23 cellular contexts compared by ENCODE assay signal in the genomic region with DNA sequence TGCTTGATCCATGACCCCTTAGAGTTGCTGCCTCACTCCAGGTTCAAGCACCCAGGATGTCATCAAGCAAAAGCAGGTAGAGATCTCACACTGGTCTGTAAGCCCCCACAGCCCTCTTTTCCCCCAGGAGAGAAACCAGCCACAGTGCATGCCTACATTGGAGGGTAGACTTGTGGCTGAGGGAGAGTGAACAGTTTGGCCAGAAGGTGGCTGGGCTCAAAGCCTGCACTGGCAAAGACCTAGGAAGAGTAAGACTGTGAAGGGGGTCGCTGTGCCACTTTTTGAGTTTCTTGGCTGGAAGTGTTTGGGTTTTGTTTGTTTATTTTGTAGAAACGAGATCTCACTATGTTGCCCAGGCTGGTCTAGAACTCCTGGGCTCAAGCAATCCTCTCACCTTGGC. TPM values are rescaled to one million over a fixed set of nuclear protein-coding genes. Genes with fewer than 3 reads are reported as not detected.
DNase-seq lines count a peak whose midpoint lies in the region; ATAC-seq, FAIRE-seq and TF ChIP-seq lines count a peak whose summit lies in the region.
"Had no signal": no experiment of that assay in that cellular context is flagged by ENCODE, and none has a peak within 500 bp of the region (broad histone marks: within the 10 kb centered on the region; RNA-seq: fewer than 3 reads in every experiment).

No MANE protein-coding gene starts in this region.

- H3K36me3 ChIP-seq in Karpas-422 (ENCODE audit: insufficient read depth, low read length) (no peaks in the 10 kb centered on the region), OCI-LY3 (replicated peaks; ENCODE audit: low read depth, low read length) (no peaks in the 10 kb centered on the region), mesenchymal stem cell (ENCODE audit: control insufficient read depth in 1 of 2, insufficient read depth in 2 of 2, low read depth in 1 of 2, low read length in 2 of 2) (no peaks in the 10 kb centered on the region)
- H3K36me3 ChIP-seq: BE2C had no signal

- no peaks in the 10 kb centered on the region for H3K9me3 Mint-ChIP-seq in stimulated activated naive B cell treated with anti-CD40 and anti-IgM and Interleukin-4, amounts not matched to agents 10 μg/mL and 1 μg/mL and 100 μg/mL, for 72 hours
- H3K9me3 Mint-ChIP-seq: CD4-positive, CD25-positive, alpha-beta regulatory T cell; CD8-positive, alpha-beta memory T cell had no signal

- 86% methylated on average over 2 of the region's 2 CpGs for WGBS in mesenchymal stem cell

- H3K4me1 Mint-ChIP-seq in stimulated activated naive B cell treated with anti-CD40 and anti-IgM and Interleukin-4, amounts not matched to agents 10 μg/mL and 1 μg/mL and 100 μg/mL, for 72 hours = no peaks in the 10 kb centered on the region

- H4K8ac ChIP-seq in mesenchymal stem cell (ENCODE audit: low read length) = no peak overlapping the region

- no peak overlapping the region for H3K4me3 ChIP-seq in Karpas-422 (ENCODE audit: low read length)
- no peak overlapping the region for H3K4me3 ChIP-seq in OCI-LY3 (ENCODE audit: low read length)
- no peak overlapping the region for H3K4me3 ChIP-seq in mesenchymal stem cell (ENCODE audit: insufficient read depth in 1 of 2, low read depth in 1 of 2, low read length in 2 of 2)
- H3K4me3 ChIP-seq: K562 had no signal

- peak overlapping the region; percentile 16 for H3K27ac Mint-ChIP-seq in stimulated activated naive B cell treated with anti-CD40 and anti-IgM and Interleukin-4, amounts not matched to agents 10 μg/mL and 1 μg/mL and 100 μg/mL, for 72 hours
- H3K27ac Mint-ChIP-seq: CD8-positive, alpha-beta memory T cell had no signal

- H2AFZ ChIP-seq in Karpas-422 (ENCODE audit: low read length) (no peak overlapping the region), OCI-LY3 (ENCODE audit: low read depth, low read length) (no peak overlapping the region), mesenchymal stem cell (ENCODE audit: low read depth, low read length) (no peak overlapping the region)

- H3K27ac ChIP-seq in Karpas-422 (ENCODE audit: low read length) (no peak overlapping the region), OCI-LY3 (ENCODE audit: low read length) (no peak overlapping the region), mesenchymal stem cell (ENCODE audit: low read length, poor library complexity, severe bottlenecking) (no peak overlapping the region)
- H3K27ac ChIP-seq: HL-60 had no signal

- H4K20me1 ChIP-seq in Karpas-422 (ENCODE audit: insufficient read depth, low read depth, low read length) (no peaks in the 10 kb centered on the region), OCI-LY3 (ENCODE audit: insufficient read depth, low read length) (no peaks in the 10 kb centered on the region)

- no peak overlapping the region for H3K23ac ChIP-seq in mesenchymal stem cell (ENCODE audit: low read length in 2 of 2)

- peak overlapping the region; percentile 14 for H4K91ac ChIP-seq in mesenchymal stem cell (ENCODE audit: low read length)

- no peak overlapping the region for H2BK15ac ChIP-seq in mesenchymal stem cell (ENCODE audit: low read depth, poor library complexity, severe bottlenecking)

- TF ChIP-seq CTCF in OCI-LY3 (IDR thresholded peaks at IDR 0.05; ENCODE audit: low read depth, low read length) (peak; percentile 17; the same call in 1 of the 2 replicates), D721Med (IDR thresholded peaks at IDR 0.05; ENCODE audit: insufficient read depth, missing control alignments) (no peak)

- H2BK5ac ChIP-seq in mesenchymal stem cell (ENCODE audit: low read depth, low read length, poor library complexity, severe bottlenecking) = no peak overlapping the region

- no peaks in the 10 kb centered on the region for H3K27me3 ChIP-seq in Karpas-422 (ENCODE audit: low read length)
- no peaks in the 10 kb centered on the region for H3K27me3 ChIP-seq in OCI-LY3 (ENCODE audit: low read depth, low read length)
- no peaks in the 10 kb centered on the region for H3K27me3 ChIP-seq in mesenchymal stem cell (ENCODE audit: control insufficient read depth in 1 of 2, insufficient read depth in 1 of 2, low read length in 2 of 2)

- H3K4me1 ChIP-seq in Karpas-422 (ENCODE audit: low read length) (no peaks in the 10 kb centered on the region), OCI-LY3 (ENCODE audit: low read length) (peaks cover 47% of the 10 kb centered on the region), mesenchymal stem cell (ENCODE audit: control insufficient read depth, insufficient read depth, low read depth, low read length) (peaks cover 3% of the 10 kb centered on the region)
- H3K4me1 ChIP-seq: BE2C had no signal

- FAIRE-seq in D721Med (lab: Jason Lieb, UNC) = no peak
- FAIRE-seq: A204.1, G401.6, GM12892, GM18507, K562 had no signal

- H3K4me2 ChIP-seq in Karpas-422 (ENCODE audit: low read depth, low read length, poor library complexity, severe bottlenecking) (no peak overlapping the region), OCI-LY3 (ENCODE audit: low read length) (no peak overlapping the region), mesenchymal stem cell (ENCODE audit: low read length, poor library complexity, severe bottlenecking) (no peak overlapping the region)

- no peak for ATAC-seq in stimulated activated naive B cell treated with anti-CD40 and anti-IgM and Interleukin-4, amounts not matched to agents 10 μg/mL and 1 μg/mL and 100 μg/mL, for 72 hours (replicated peaks)
- no peak for ATAC-seq in GM21515 (IDR thresholded peaks at IDR 0.05; ENCODE audit: unreplicated experiment)
- ATAC-seq: HCT116, K562 had no signal

- H3K9me2 ChIP-seq in Karpas-422 (replicated peaks; ENCODE audit: insufficient read depth, low read length) = no peaks in the 10 kb centered on the region

- peak overlapping the region; percentile 82 to 96 for H2BK12ac ChIP-seq in mesenchymal stem cell (ENCODE audit: low read length in 2 of 2)

- peaks cover 46 to 53% of the 10 kb centered on the region in 2 donors for H3K27me3 Mint-ChIP-seq in stimulated activated naive B cell treated with anti-CD40 and anti-IgM and Interleukin-4, amounts not matched to agents 10 μg/mL and 1 μg/mL and 100 μg/mL, for 72 hours
- H3K27me3 Mint-ChIP-seq: CD4-positive, CD25-positive, alpha-beta regulatory T cell had no signal

- DNase-seq in Karpas-422 (peak; percentile 29), mesenchymal stem cell (no peak), NCI-H345 treated with DMSO at 0.1 percent for 48 hours (lab: John Stamatoyannopoulos, UW; ENCODE audit: unreplicated experiment) (no peak), D721Med (ENCODE audit: insufficient read length, low spot score) (no peak)
- no peak for DNase-seq in stimulated activated naive B cell treated with anti-CD40 and anti-IgM and Interleukin-4, amounts not matched to agents 10 μg/mL and 1 μg/mL and 100 μg/mL, for 72 hours
- DNase-seq: ACHN; BE2C; C1 segment of cervical spinal cord; CD4-positive, CD25-positive, alpha-beta regulatory T cell; CD8-positive, alpha-beta memory T cell; COR-L47; GOT3; H7 had no signal

- peak overlapping the region; percentile 57 for H2BK120ac ChIP-seq in mesenchymal stem cell (ENCODE audit: low read depth, low read length)

- H3K9me3 ChIP-seq in Karpas-422 (ENCODE audit: low read length) (no peaks in the 10 kb centered on the region), OCI-LY3 (ENCODE audit: insufficient read depth, low read length) (no peaks in the 10 kb centered on the region), mesenchymal stem cell (ENCODE audit: control insufficient read depth, low read length) (no peaks in the 10 kb centered on the region)
- H3K9me3 ChIP-seq: BE2C had no signal

- peaks cover 0 to 1% of the 10 kb centered on the region in 2 donors for H3K36me3 Mint-ChIP-seq in stimulated activated naive B cell treated with anti-CD40 and anti-IgM and Interleukin-4, amounts not matched to agents 10 μg/mL and 1 μg/mL and 100 μg/mL, for 72 hours
- H3K36me3 Mint-ChIP-seq: CD4-positive, CD25-positive, alpha-beta regulatory T cell; CD8-positive, alpha-beta memory T cell had no signal

- H3K79me1 ChIP-seq in mesenchymal stem cell (replicated peaks; ENCODE audit: low read length, poor library complexity, severe bottlenecking) = no peaks in the 10 kb centered on the region

- H3K4me3 Mint-ChIP-seq in stimulated activated naive B cell treated with anti-CD40 and anti-IgM and Interleukin-4, amounts not matched to agents 10 μg/mL and 1 μg/mL and 100 μg/mL, for 72 hours = no peak overlapping the region
- H3K4me3 Mint-ChIP-seq: CD4-positive, CD25-positive, alpha-beta regulatory T cell; CD8-positive, alpha-beta memory T cell had no signal

- H2AK5ac ChIP-seq in mesenchymal stem cell (ENCODE audit: low read length, severe bottlenecking) = no peak overlapping the region

- H3K14ac ChIP-seq in mesenchymal stem cell (ENCODE audit: low read length in 2 of 2) = peak overlapping the region in 1 of 2 experiments; percentile 51

- H3K79me2 ChIP-seq in Karpas-422 (ENCODE audit: low read length) (no peaks in the 10 kb centered on the region), OCI-LY3 (ENCODE audit: low read length) (no peaks in the 10 kb centered on the region)

- peak overlapping the region; percentile 37 to 52 for H3K18ac ChIP-seq in mesenchymal stem cell (ENCODE audit: low read depth in 1 of 2, low read length in 2 of 2)

- H3K4ac ChIP-seq in mesenchymal stem cell (ENCODE audit: low read depth in 1 of 2, low read length in 2 of 2) = peak overlapping the region in 1 of 2 experiments; percentile 47

- H3K9ac ChIP-seq in Karpas-422 (ENCODE audit: low read length) = no peak overlapping the region
- no peak overlapping the region for H3K9ac ChIP-seq in OCI-LY3 (ENCODE audit: low read length)
- H3K9ac ChIP-seq in mesenchymal stem cell (ENCODE audit: low read length) = no peak overlapping the region

RNA-seq across cellular contexts. Expression of gene HOXB1, which starts 28.5 kb away (rescaled TPM):
- not detected in 2 replicates for total RNA-seq in Karpas-422 (2014; rRNA removed; shearing (Covaris generic); ENCODE audit: low replicate concordance)
- polyA plus RNA-seq in mesenchymal stem cell (2013, experiment 1 of 2) = not detected
- not detected for polyA plus RNA-seq in mesenchymal stem cell (2013, experiment 2 of 2)
- total RNA-seq: CD4-positive, CD25-positive, alpha-beta regulatory T cell; CD8-positive, alpha-beta memory T cell; HT1080; K562 had no signal
- polyA plus RNA-seq: CD4-positive, CD25-positive, alpha-beta regulatory T cell; CD8-positive, alpha-beta memory T cell had no signal

RNA-seq across cellular contexts. Expression of gene HOXB2, which starts 42.6 kb away (rescaled TPM):
- total RNA-seq in Karpas-422 (2014; rRNA removed; shearing (Covaris generic); ENCODE audit: low replicate concordance) = not detected in 2 replicates
- polyA plus RNA-seq in mesenchymal stem cell (2013, experiment 1 of 2) = 51.3 TPM
- polyA plus RNA-seq in mesenchymal stem cell (2013, experiment 2 of 2) = 53.0 TPM
